1 cellular context compared by ENCODE assay signal in genomic region chr7:149832332-149833041, GRCh38.
TF ChIP-seq lines count a peak whose summit lies in the region.

No MANE protein-coding gene starts in this region.

TF ChIP-seq in K562, 482 proteins besides CTCF, POLR2A, EP300 and RAD21:
- TF ChIP-seq HLTF (IDR thresholded peaks at IDR 0.05) (no peak), ARID4B (CRISPR knock-in tag; IDR thresholded peaks at IDR 0.05) (0 out of 2 replicates have a peak, but pooled peaks have one; percentile 23), PHB2 (IDR thresholded peaks at IDR 0.05; ENCODE audit: low read depth) (no peak), ZNF395 (CRISPR knock-in tag; IDR thresholded peaks at IDR 0.05) (no peak), ZKSCAN1 (IDR thresholded peaks at IDR 0.05; ENCODE audit: low read depth, low read length) (no peak), TFAM (CRISPR knock-in tag; conservative IDR thresholded peaks at IDR 0.05) (no peak), CEBPG (CRISPR knock-in tag; IDR thresholded peaks at IDR 0.05) (0 out of 2 replicates have a peak, but pooled peaks have one; percentile 26), CEBPG (tag; conservative IDR thresholded peaks at IDR 0.05 in 1 of 2, IDR thresholded peaks at IDR 0.05 in 1 of 2) (no peak), TEAD1 (CRISPR knock-in tag; IDR thresholded peaks at IDR 0.05) (peak in 1 of 2 experiments; percentile 45; a peak in 1 of 4 replicates), SRSF9 (IDR thresholded peaks at IDR 0.05; ENCODE audit: borderline replicate concordance, low read depth, low read length) (no peak), ZNF707 (CRISPR knock-in tag; conservative IDR thresholded peaks at IDR 0.05) (no peak), TEAD4 (IDR thresholded peaks at IDR 0.05; ENCODE audit: low read length) (no peak), TEAD4 (CRISPR knock-in tag; IDR thresholded peaks at IDR 0.05; ENCODE audit: borderline replicate concordance) (peak; percentile 51; the same call in 1 of the 2 replicates), USF1 (CRISPR knock-in tag; IDR thresholded peaks at IDR 0.05) (peak; percentile 53), ZNF3 (CRISPR knock-in tag; IDR thresholded peaks at IDR 0.05) (no peak), RFX1 (IDR thresholded peaks at IDR 0.05) (no peak)
